In genomic region chr16:68529931-68530667, GRCh38 we compare ENCODE assay signal across 8 cellular contexts. TPM values are rescaled to one million over a fixed set of nuclear protein-coding genes. Genes with fewer than 3 reads are reported as not detected.
A peak's percentile ranks its signal among the peaks of the same experiment; 100 is the strongest.
DNase-seq lines count a peak whose midpoint lies in the region; ATAC-seq, FAIRE-seq and TF ChIP-seq lines count a peak whose summit lies in the region.

No MANE protein-coding gene starts in this region.

- H3K36me3 ChIP-seq in HEK293 (ENCODE audit: control insufficient read depth in 2 of 2, insufficient read depth in 1 of 2, low read length in 2 of 2) (no peaks in the 10 kb centered on the region), right atrium auricular region (no peaks in the 10 kb centered on the region)

- peak; percentile 89 for FAIRE-seq in urothelium cell line (lab: Jason Lieb, UNC)

- H3K4me1 Mint-ChIP-seq in T-cell = peaks cover 22 to 25% (median 23%) of the 10 kb centered on the region in 3 donors

- H3K4me3 Mint-ChIP-seq in T-cell = peak overlapping the region; percentile 82 to 89 (median 87)

- H3K27me3 Mint-ChIP-seq in T-cell = no peaks in the 10 kb centered on the region

- CTCF ChIA-PET in HEK293 (lab: Yijun Ruan, JAX) (interaction anchor here (1.1 to 2.1 kb wide), 7 partner anchors 9 to 583 kb away, joined by 3 to 14 read pairs (median 5); no protein-coding TSS in a partner anchor), T-cell (lab: Charles Lee) (interaction anchor here (0.6 to 4.4 kb wide), 12 partner anchors 8 to 780 kb away, joined by 3 to 21 read pairs (median 4); partner anchors contain the start of gene ZFP90 (in 1 of the 2))

- TF ChIP-seq CTCF in HEK293 (tag by site-specific recombination; IDR thresholded peaks at IDR 0.05) (no peak), right atrium auricular region (IDR thresholded peaks at IDR 0.05) (no peak)

- H3K27ac Mint-ChIP-seq in T-cell = peak overlapping the region; percentile 76 to 78

- H3K27me3 ChIP-seq in right atrium auricular region = no peaks in the 10 kb centered on the region

- H3K9me3 ChIP-seq in HEK293 (ENCODE audit: control insufficient read depth, insufficient read depth, low read depth, low read length) (no peaks in the 10 kb centered on the region), right atrium auricular region (no peaks in the 10 kb centered on the region)

- POLR2A ChIA-PET in HEK293 (lab: Yijun Ruan, JAX) (interaction anchor here (0.6 to 1.4 kb wide), 3 partner anchors 9 to 592 kb away, joined by 3 to 6 read pairs (median 4); no protein-coding TSS in a partner anchor), T-cell (lab: Charles Lee) (interaction anchor here (0.5 to 1.0 kb wide), 3 partner anchors 9 to 624 kb away, joined by 4 to 5 read pairs (median 4); partner anchors contain the start of gene ZFP90 (in 1 of the 2))

- H3K36me3 Mint-ChIP-seq in T-cell = peaks cover 15% of the 10 kb centered on the region

- peaks cover 0 to 4% (median 0%) of the 10 kb centered on the region in 3 donors for H3K9me3 Mint-ChIP-seq in T-cell

- H3K4me3 ChIP-seq in HEK293 (ENCODE audit: low read depth, low read length) = peak overlapping the region; percentile 61
- peak overlapping the region; percentile 78 to 85 for H3K4me3 ChIP-seq in right atrium auricular region

- DNase-seq in EL (peak; percentile 88), NCI-H1105 treated with DMSO at 0.1 percent for 48 hours (lab: John Stamatoyannopoulos, UW) (peak; percentile 88), T-cell (peak; percentile 78 to 91 (median 86)), amygdala (lab: John Stamatoyannopoulos, UW) (peak; percentile 28 to 91 (median 76)), right atrium auricular region (ENCODE audit: low spot score) (peak; percentile 96), pulmonary artery endothelial cell (ENCODE audit: low read depth, low spot score) (peak; percentile 45), urothelium cell line (ENCODE audit: low spot score) (peak; percentile 98)

- H3K4me1 ChIP-seq in HEK293 (ENCODE audit: control insufficient read depth, insufficient read depth, low read length) = no peaks in the 10 kb centered on the region
- peaks cover 0 to 22% of the 10 kb centered on the region in 2 donors for H3K4me1 ChIP-seq in right atrium auricular region

- peak; percentile 87 to 91 (median 90) for ATAC-seq in T-cell (replicated peaks in 1 of 4)

- H3K27ac ChIP-seq in HEK293 (ENCODE audit: extremely low read depth, low read depth, low read length) (no peak overlapping the region; the same call in 1 of the 2 replicates), right atrium auricular region (peak overlapping the region in 1 of 2 donors; percentile 23)

TF ChIP-seq in HEK293, 187 proteins besides CTCF, POLR2A, EP300 and RAD21 (continues in another document):
- TF ChIP-seq ZNF560 (tag by site-specific recombination; IDR thresholded peaks at IDR 0.05; ENCODE audit: borderline replicate concordance) = no peak
- no peak for TF ChIP-seq ZNF621 (tag by site-specific recombination; IDR thresholded peaks at IDR 0.05)
- TF ChIP-seq YY2 (tag by site-specific recombination; IDR thresholded peaks at IDR 0.05) = peak; percentile 74
- no peak for TF ChIP-seq MEIS1 (CRISPR knock-in tag; IDR thresholded peaks at IDR 0.05; ENCODE audit: borderline replicate concordance)
- TF ChIP-seq ZNF398 (tag by site-specific recombination; IDR thresholded peaks at IDR 0.05) = no peak
- peak; percentile 49; the same call in 1 of the 2 replicates for TF ChIP-seq ZNF692 (tag by site-specific recombination; IDR thresholded peaks at IDR 0.05)
- peak; percentile 84 for TF ChIP-seq ZXDB (tag by site-specific recombination; IDR thresholded peaks at IDR 0.05)
- TF ChIP-seq ZSCAN4 (tag by site-specific recombination; IDR thresholded peaks at IDR 0.05) = no peak
- TF ChIP-seq ZNF335 (tag by site-specific recombination; conservative IDR thresholded peaks at IDR 0.05) = peak; percentile 95
- TF ChIP-seq ZNF558 (tag by site-specific recombination; IDR thresholded peaks at IDR 0.05) = no peak
- TF ChIP-seq ZNF148 (tag by site-specific recombination; IDR thresholded peaks at IDR 0.05; ENCODE audit: borderline replicate concordance) = no peak
- TF ChIP-seq ZNF280C (tag by site-specific recombination; IDR thresholded peaks at IDR 0.05) = no peak
- TF ChIP-seq ATF2 (tag by site-specific recombination; IDR thresholded peaks at IDR 0.05; ENCODE audit: low read depth) = no peak

RNA-seq across cellular contexts. Expression of gene ZFP90, which starts 9.0 kb away (rescaled TPM):
- total RNA-seq in T-cell (10 to 100 TPM; 25.9 to 53.6 (median 46.7) TPM), right atrium auricular region (10 to 100 TPM in 1 of 2 donors, 1 to 10 TPM in 1; 9.1 to 20.0 TPM), pulmonary artery endothelial cell (19.4 and 21.3 TPM in 2 replicates)

Comparison
In these comparisons a context has a peak if more than half of its experiments do, and no peak if none do; other contexts are left out.
1. DNase-seq: peak in every context shown above with its lines; median percentile 98 in urothelium cell line; 96 in right atrium auricular region; 88 in EL; 88 in NCI-H1105 treated with DMSO at 0.1 percent for 48 hours; 86 in T-cell; 76 in amygdala; 45 in pulmonary artery endothelial cell.